Comparison of ENCODE assay signal across 20 cellular contexts in genomic region chr20:56776345-56776744, GRCh38.
"Had no signal": no experiment of that assay in that cellular context is flagged by ENCODE, and none has a peak within 500 bp of the region (broad histone marks: within the 10 kb centered on the region; RNA-seq: fewer than 3 reads in every experiment).

No MANE protein-coding gene starts in this region.

- H3K36me3 Mint-ChIP-seq: stimulated activated naive B cell treated with anti-CD40 and anti-IgM and Interleukin-4, amounts not matched to agents 10 μg/mL and 1 μg/mL and 100 μg/mL, for 72 hours had no signal

- FAIRE-seq: endothelial cell of umbilical vein had no signal

- H3K4me1 ChIP-seq: colonic mucosa, psoas muscle had no signal

- H3K9me3 Mint-ChIP-seq: stimulated activated naive B cell treated with anti-CD40 and anti-IgM and Interleukin-4, amounts not matched to agents 10 μg/mL and 1 μg/mL and 100 μg/mL, for 72 hours; stimulated activated naive CD8-positive, alpha-beta T cell treated with anti-CD3 and anti-CD28 coated beads, Interleukin-15, amount 100 ng/mL, for 72 hours had no signal

- H3K4me3 Mint-ChIP-seq: naive thymus-derived CD8-positive, alpha-beta T cell; stimulated activated naive B cell treated with anti-CD40 and anti-IgM and Interleukin-4, amounts not matched to agents 10 μg/mL and 1 μg/mL and 100 μg/mL, for 72 hours; stimulated activated naive CD8-positive, alpha-beta T cell treated with anti-CD3 and anti-CD28 coated beads, Interleukin-15, amount 100 ng/mL, for 72 hours had no signal

- H3K27ac Mint-ChIP-seq: naive thymus-derived CD8-positive, alpha-beta T cell; stimulated activated naive B cell treated with anti-CD40 and anti-IgM and Interleukin-4, amounts not matched to agents 10 μg/mL and 1 μg/mL and 100 μg/mL, for 72 hours; stimulated activated naive CD8-positive, alpha-beta T cell treated with anti-CD3 and anti-CD28 coated beads, Interleukin-15, amount 100 ng/mL, for 72 hours had no signal

- ATAC-seq: foreskin keratinocyte; left lobe of liver; mucosa of descending colon; naive thymus-derived CD8-positive, alpha-beta T cell; psoas muscle; sciatic nerve; stimulated activated naive B cell treated with anti-CD40 and anti-IgM and Interleukin-4, amounts not matched to agents 10 μg/mL and 1 μg/mL and 100 μg/mL, for 72 hours; stimulated activated naive CD8-positive, alpha-beta T cell treated with anti-CD3 and anti-CD28 coated beads, Interleukin-15, amount 100 ng/mL, for 72 hours had no signal

- H3K27ac ChIP-seq: colonic mucosa, foreskin keratinocyte, psoas muscle, testis, transverse colon had no signal

- H3K9me3 ChIP-seq: colonic mucosa, mucosa of descending colon, psoas muscle, testis, transverse colon had no signal

- H3K4me1 Mint-ChIP-seq: stimulated activated naive B cell treated with anti-CD40 and anti-IgM and Interleukin-4, amounts not matched to agents 10 μg/mL and 1 μg/mL and 100 μg/mL, for 72 hours had no signal

- H3K36me3 ChIP-seq: colonic mucosa, transverse colon had no signal

- H3K4me3 ChIP-seq: colonic mucosa, mucosa of descending colon, psoas muscle, testis, transverse colon had no signal

- H3K27me3 ChIP-seq: colonic mucosa, foreskin keratinocyte, testis, transverse colon had no signal

- DNase-seq: cerebellar nuclear complex; colonic mucosa; dermis blood vessel endothelial cell; erythroblast; foreskin keratinocyte; islet precursor cell; mammary epithelial cell; mucosa of descending colon; naive thymus-derived CD8-positive, alpha-beta T cell; psoas muscle; retina; stimulated activated CD4-positive, alpha-beta T cell treated with anti-CD3 and anti-CD28 coated beads, Interleukin-2, amount 100 ng/mL, for 24 hours; stimulated activated CD4-positive, alpha-beta T cell treated with anti-CD3 and anti-CD28 coated beads, Interleukin-4, amount 100 ng/mL, for 4 hours; stimulated activated naive B cell treated with anti-CD40 and anti-IgM and Interleukin-4, amounts not matched to agents 10 μg/mL and 1 μg/mL and 100 μg/mL, for 72 hours; stimulated activated naive CD8-positive, alpha-beta T cell treated with anti-CD3 and anti-CD28 coated beads, Interleukin-15, amount 100 ng/mL, for 72 hours; testis; transverse colon had no signal
